In genomic region chr6:158595223-158595622, GRCh38 we compare ENCODE assay signal across 1 cellular context.
TF ChIP-seq lines count a peak whose summit lies in the region.

No MANE protein-coding gene starts in this region.

TF ChIP-seq in GM12878, 131 proteins besides CTCF, POLR2A, EP300 and RAD21:
- TF ChIP-seq POLR2AphosphoS2 (IDR thresholded peaks at IDR 0.05; ENCODE audit: low read depth, low read length), result no peak
- peak; percentile 31; the same call in 1 of the 2 replicates for TF ChIP-seq SMC3 (IDR thresholded peaks at IDR 0.05; ENCODE audit: borderline replicate concordance, low read length)
